In the genomic region with DNA sequence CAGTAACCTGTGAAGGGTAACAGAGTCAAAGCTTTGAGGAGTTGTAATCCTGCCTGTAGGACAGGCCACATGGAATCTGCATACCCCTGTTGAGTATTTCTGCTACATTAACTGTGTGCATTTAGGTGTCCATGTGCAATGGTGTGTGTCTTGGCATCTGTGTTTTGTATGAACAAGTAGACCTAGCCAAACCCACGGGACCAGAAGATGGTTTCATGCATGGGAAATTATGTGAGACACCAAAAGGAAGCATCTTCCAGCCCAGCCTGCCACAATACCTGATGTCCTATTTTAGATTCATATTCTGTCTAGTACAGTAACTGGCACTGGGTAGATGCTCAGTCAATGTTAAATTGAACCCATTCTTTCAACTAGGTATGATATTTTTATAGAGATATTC, we compare ENCODE assay signal across 17 cellular contexts.
DNase-seq lines count a peak whose midpoint lies in the region.
"Had no signal": no experiment of that assay in that cellular context is flagged by ENCODE, and none has a peak within 500 bp of the region (broad histone marks: within the 10 kb centered on the region; RNA-seq: fewer than 3 reads in every experiment).

No MANE protein-coding gene starts in this region.

- H3K4me2 ChIP-seq in neuronal stem cell (ENCODE audit: insufficient read depth, low read length, poor library complexity, severe bottlenecking): no peak overlapping the region

- peaks cover 0 to 4% of the 10 kb centered on the region in 2 donors for H3K4me1 ChIP-seq in neuronal stem cell (ENCODE audit: control insufficient read depth in 2 of 2, insufficient read depth in 1 of 2, low read depth in 1 of 2, low read length in 2 of 2)
- no peaks in the 10 kb centered on the region for H3K4me1 ChIP-seq in effector memory CD4-positive, alpha-beta T cell (ENCODE audit: control insufficient read depth, insufficient read depth, low read length, poor library complexity, severe bottlenecking)
- H3K4me1 ChIP-seq: HAP-1 had no signal

- H3K23ac ChIP-seq in neuronal stem cell (ENCODE audit: low read depth, low read length, poor library complexity): no peak overlapping the region

- no peak overlapping the region for H2BK5ac ChIP-seq in neuronal stem cell (ENCODE audit: low read length)

- no peaks in the 10 kb centered on the region for H3K4me1 Mint-ChIP-seq in activated naive CD4-positive, alpha-beta T cell treated with anti-CD3 and anti-CD28 coated beads for 36 hours (ENCODE audit: low read depth)
- H3K4me1 Mint-ChIP-seq: CD14-positive monocyte had no signal

- peaks cover 4% of the 10 kb centered on the region for H3K27me3 Mint-ChIP-seq in activated naive CD4-positive, alpha-beta T cell treated with anti-CD3 and anti-CD28 coated beads for 36 hours (ENCODE audit: low read depth)

- H3K36me3 Mint-ChIP-seq in activated naive CD4-positive, alpha-beta T cell treated with anti-CD3 and anti-CD28 coated beads for 36 hours (ENCODE audit: low read depth): no peaks in the 10 kb centered on the region
- H3K36me3 Mint-ChIP-seq: CD14-positive monocyte; CD8-positive, alpha-beta T cell had no signal

- peaks cover 0 to 5% of the 10 kb centered on the region in 2 donors for H3K9me3 ChIP-seq in neuronal stem cell (replicated peaks in 1 of 2; ENCODE audit: control insufficient read depth in 2 of 2, insufficient read depth in 1 of 2, low read depth in 1 of 2, low read length in 2 of 2)
- no peaks in the 10 kb centered on the region for H3K9me3 ChIP-seq in effector memory CD4-positive, alpha-beta T cell (ENCODE audit: control insufficient read depth, low read length)
- H3K9me3 ChIP-seq: HAP-1 had no signal

- H4K8ac ChIP-seq in neuronal stem cell (ENCODE audit: low read depth, low read length): peak overlapping the region; percentile 33

- H3K36me3 ChIP-seq in neuronal stem cell (replicated peaks in 1 of 2; ENCODE audit: control insufficient read depth in 2 of 2, insufficient read depth in 2 of 2, low read length in 2 of 2): no peaks in the 10 kb centered on the region
- no peaks in the 10 kb centered on the region for H3K36me3 ChIP-seq in effector memory CD4-positive, alpha-beta T cell (ENCODE audit: control insufficient read depth, insufficient read depth, low read length)
- H3K36me3 ChIP-seq: HAP-1 had no signal

- no peak overlapping the region for H4K91ac ChIP-seq in neuronal stem cell (ENCODE audit: low read depth, low read length, poor library complexity)

- H3K27me3 ChIP-seq in neuronal stem cell (ENCODE audit: control insufficient read depth in 3 of 3, insufficient read depth in 3 of 3, low read depth in 1 of 3, low read length in 3 of 3): no peaks in the 10 kb centered on the region
- no peaks in the 10 kb centered on the region for H3K27me3 ChIP-seq in effector memory CD4-positive, alpha-beta T cell (replicated peaks; ENCODE audit: control insufficient read depth, insufficient read depth, low read length, poor library complexity, severe bottlenecking)

- H3K27ac Mint-ChIP-seq in activated naive CD4-positive, alpha-beta T cell treated with anti-CD3 and anti-CD28 coated beads for 36 hours: no peak overlapping the region
- H3K27ac Mint-ChIP-seq: B cell; CD14-positive monocyte; CD8-positive, alpha-beta T cell had no signal

- no peak overlapping the region for H2AK5ac ChIP-seq in neuronal stem cell (ENCODE audit: low read depth, low read length)

- H3K4me3 ChIP-seq in neuronal stem cell (ENCODE audit: low read length in 2 of 2): no peak overlapping the region
- no peak overlapping the region for H3K4me3 ChIP-seq in effector memory CD4-positive, alpha-beta T cell (ENCODE audit: insufficient read depth, low read depth, low read length, poor library complexity, severe bottlenecking)
- H3K4me3 ChIP-seq: HAP-1 had no signal

- no peak overlapping the region for H2BK15ac ChIP-seq in neuronal stem cell (ENCODE audit: low read length)

- H2AFZ ChIP-seq in neuronal stem cell (ENCODE audit: low read length): no peak overlapping the region

- H3K14ac ChIP-seq in neuronal stem cell (ENCODE audit: low read length): no peak overlapping the region

- WGBS in neuronal stem cell (ENCODE audit: extremely low coverage in 2 of 2, insufficient read length in 2 of 2, insufficient replicate concordance in 1 of 2), 2 donors: no CpG with 5 or more reads among the region's 1 CpG

- H3K79me1 ChIP-seq in neuronal stem cell (ENCODE audit: low read depth, low read length): no peaks in the 10 kb centered on the region

- H3K27ac ChIP-seq in epithelial cell of prostate: peak overlapping the region; percentile 90
- no peak overlapping the region for H3K27ac ChIP-seq in neuronal stem cell (replicated peaks; ENCODE audit: low read length)
- no peak overlapping the region for H3K27ac ChIP-seq in effector memory CD4-positive, alpha-beta T cell (ENCODE audit: insufficient read depth, low read length, poor library complexity, severe bottlenecking)
- H3K27ac ChIP-seq: HL-60 had no signal

- H3K18ac ChIP-seq in neuronal stem cell (ENCODE audit: low read length): no peak overlapping the region

- no peak overlapping the region for H3K4ac ChIP-seq in neuronal stem cell (ENCODE audit: low read length)

- no peak overlapping the region for H2BK120ac ChIP-seq in neuronal stem cell (ENCODE audit: low read depth, low read length)

- intact Hi-C loops in activated naive CD4-positive, alpha-beta T cell treated with anti-CD3 and anti-CD28 coated beads for 36 hours (cut with micrococcal nuclease): no loop called here

- H3K4me3 Mint-ChIP-seq in activated naive CD4-positive, alpha-beta T cell treated with anti-CD3 and anti-CD28 coated beads for 36 hours: no peak overlapping the region
- H3K4me3 Mint-ChIP-seq: B cell; CD14-positive monocyte; CD8-positive, alpha-beta T cell had no signal

- CTCF ChIA-PET in activated naive CD4-positive, alpha-beta T cell treated with anti-CD3 and anti-CD28 coated beads for 36 hours (lab: Charles Lee): no interaction called here

- no peak overlapping the region for H2BK12ac ChIP-seq in neuronal stem cell (ENCODE audit: low read length)

- DNase-seq in G401 (ENCODE audit: low spot score) (peak; percentile 26), NCI-H446 (lab: John Stamatoyannopoulos, UW) (peak; percentile 47 to 72), epithelial cell of prostate (ENCODE audit: low read depth, low spot score) (no peak), neuronal stem cell (ENCODE audit: low spot score) (no peak), occipital lobe (lab: John Stamatoyannopoulos, UW) (no peak)
- DNase-seq in effector memory CD4-positive, alpha-beta T cell: no peak
- no peak for DNase-seq in activated naive CD4-positive, alpha-beta T cell treated with anti-CD3 and anti-CD28 coated beads for 36 hours
- DNase-seq: CD8-positive, alpha-beta T cell; COR-L47; DMS153; DMS79 treated with DMSO at 0.1 percent for 48 hours; EL; GDM1 had no signal

- H3K9ac ChIP-seq in neuronal stem cell (ENCODE audit: low read depth, low read length, poor library complexity): no peak overlapping the region

- in situ Hi-C loops in G401 (cut with HindIII; ENCODE audit: low sequenced_read_pairs): no loop called here

- no peaks in the 10 kb centered on the region for H3K9me3 Mint-ChIP-seq in activated naive CD4-positive, alpha-beta T cell treated with anti-CD3 and anti-CD28 coated beads for 36 hours
- H3K9me3 Mint-ChIP-seq: CD8-positive, alpha-beta T cell had no signal

Comparison
In these comparisons a context has a peak if more than half of its experiments do, and no peak if none do; other contexts are left out.
1. DNase-seq: peak in G401 (single experiment) and NCI-H446 (2 of 2); none in epithelial cell of prostate (single experiment), neuronal stem cell (single experiment), effector memory CD4-positive, alpha-beta T cell (0 of 3), occipital lobe (single experiment) and activated naive CD4-positive, alpha-beta T cell treated with anti-CD3 and anti-CD28 coated beads for 36 hours (single experiment).